ENCODE assay signal across 1 cellular context in the genomic region with DNA sequence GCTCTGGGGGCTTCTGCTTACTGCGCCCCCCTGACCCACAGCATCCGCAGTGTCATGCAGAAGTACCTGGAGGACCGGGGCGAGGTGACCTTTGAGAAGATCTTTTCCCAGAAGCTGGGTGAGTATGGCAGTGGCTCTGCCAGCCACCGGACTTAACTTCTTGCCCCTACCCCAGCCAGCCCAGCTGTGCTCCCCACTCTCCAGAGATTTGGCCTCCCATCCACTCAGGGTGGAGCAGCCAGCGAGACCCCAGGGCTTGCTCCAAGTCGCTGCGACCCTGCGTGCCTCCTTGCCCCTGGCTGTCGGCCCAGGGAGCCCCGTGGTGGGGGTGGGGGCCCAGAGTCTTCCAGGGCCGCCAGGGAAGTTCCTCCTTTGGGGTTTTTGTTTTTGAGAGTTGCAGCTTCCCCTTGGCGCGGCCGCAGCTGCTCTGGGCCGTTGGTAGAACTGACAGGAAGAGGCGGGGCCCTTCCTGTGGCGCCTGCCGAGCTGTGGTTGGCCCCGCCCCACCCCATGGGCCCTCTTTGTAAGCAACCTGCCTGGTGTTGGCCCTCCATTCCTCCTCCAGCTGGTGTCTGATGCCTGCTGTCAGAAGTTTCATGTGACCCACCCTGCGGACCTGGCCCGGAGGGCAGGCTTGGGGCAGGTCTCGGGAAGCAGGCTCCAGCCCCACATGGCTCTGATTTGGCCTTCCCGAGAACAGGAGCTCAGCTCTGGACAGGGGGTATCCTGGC.
A peak's percentile ranks its signal among the peaks of the same experiment; 100 is the strongest.
TF ChIP-seq lines count a peak whose summit lies in the region.

No MANE protein-coding gene starts in this region.

TF ChIP-seq in K562, 482 proteins besides CTCF, POLR2A, EP300 and RAD21 (continued from another document and continues in another):
- TF ChIP-seq ZNF639 (CRISPR knock-in tag; conservative IDR thresholded peaks at IDR 0.05 in 1 of 2, IDR thresholded peaks at IDR 0.05 in 1 of 2) (peak in 1 of 2 experiments; percentile 91; a peak in 2 of 4 replicates), ATF7 (IDR thresholded peaks at IDR 0.05) (peak; percentile 72), NUFIP1 (IDR thresholded peaks at IDR 0.05; ENCODE audit: partially characterized antibody) (no peak), SIRT6 (IDR thresholded peaks at IDR 0.05; ENCODE audit: low read depth, low read length) (no peak), GTF2E2 (tag; IDR thresholded peaks at IDR 0.05) (no peak), FOXP4 (CRISPR knock-in tag; IDR thresholded peaks at IDR 0.05; ENCODE audit: borderline replicate concordance) (no peak), HDAC8 (tag; IDR thresholded peaks at IDR 0.05) (peak; percentile 78), ZNF717 (CRISPR knock-in tag; IDR thresholded peaks at IDR 0.05) (peak; percentile 84; the same call in 1 of the 2 replicates), ZFX (CRISPR knock-in tag; IDR thresholded peaks at IDR 0.05) (peak; percentile 72), ZNF699 (CRISPR knock-in tag; IDR thresholded peaks at IDR 0.05; ENCODE audit: insufficient replicate concordance) (no peak), ZNF766 (CRISPR knock-in tag; conservative IDR thresholded peaks at IDR 0.05) (peak; percentile 93; the same call in 1 of the 2 replicates), ZNF644 (tag; IDR thresholded peaks at IDR 0.05; ENCODE audit: low read depth) (peak; percentile 85; the same call in 1 of the 2 replicates), ZNF41 (CRISPR knock-in tag; conservative IDR thresholded peaks at IDR 0.05) (peak; percentile 45; the same call in 1 of the 2 replicates), ZNF311 (CRISPR knock-in tag; IDR thresholded peaks at IDR 0.05) (peak; percentile 92), STAT6 (CRISPR knock-in tag; IDR thresholded peaks at IDR 0.05) (no peak), FOXP1 (CRISPR knock-in tag; IDR thresholded peaks at IDR 0.05) (peak; percentile 79; the same call in 1 of the 2 replicates), BCLAF1 (IDR thresholded peaks at IDR 0.05; ENCODE audit: borderline replicate concordance in 1 of 2, control insufficient read depth in 1 of 2, low read depth in 2 of 2, low read length in 1 of 2) (no peak), TAF7 (tag; IDR thresholded peaks at IDR 0.05) (peak; percentile 49; the same call in 1 of the 2 replicates), RB1 (IDR thresholded peaks at IDR 0.05; ENCODE audit: low read depth) (peak; percentile 48; the same call in 1 of the 2 replicates), DNMT1 (IDR thresholded peaks at IDR 0.05) (no peak), SMAD3 (CRISPR knock-in tag; conservative IDR thresholded peaks at IDR 0.05) (no peak), MAX (CRISPR knock-in tag; IDR thresholded peaks at IDR 0.05) (peak; percentile 68; the same call in 1 of the 2 replicates), E2F3 (CRISPR knock-in tag; IDR thresholded peaks at IDR 0.05) (peak; percentile 50; the same call in 1 of the 2 replicates), NCOA1 (IDR thresholded peaks at IDR 0.05; ENCODE audit: low read depth) (peak; percentile 30; the same call in 1 of the 2 replicates), BRCA1 (IDR thresholded peaks at IDR 0.05) (no peak), BRCA1 (CRISPR knock-in tag; IDR thresholded peaks at IDR 0.05) (no peak), MCM2 (IDR thresholded peaks at IDR 0.05; ENCODE audit: low read depth) (no peak), MTA3 (IDR thresholded peaks at IDR 0.05; ENCODE audit: borderline replicate concordance) (0 out of 2 replicates have a peak, but pooled peaks have one; percentile 28), HCFC1 (IDR thresholded peaks at IDR 0.05; ENCODE audit: low read depth, low read length) (no peak)
- TF ChIP-seq, protein P1, sequence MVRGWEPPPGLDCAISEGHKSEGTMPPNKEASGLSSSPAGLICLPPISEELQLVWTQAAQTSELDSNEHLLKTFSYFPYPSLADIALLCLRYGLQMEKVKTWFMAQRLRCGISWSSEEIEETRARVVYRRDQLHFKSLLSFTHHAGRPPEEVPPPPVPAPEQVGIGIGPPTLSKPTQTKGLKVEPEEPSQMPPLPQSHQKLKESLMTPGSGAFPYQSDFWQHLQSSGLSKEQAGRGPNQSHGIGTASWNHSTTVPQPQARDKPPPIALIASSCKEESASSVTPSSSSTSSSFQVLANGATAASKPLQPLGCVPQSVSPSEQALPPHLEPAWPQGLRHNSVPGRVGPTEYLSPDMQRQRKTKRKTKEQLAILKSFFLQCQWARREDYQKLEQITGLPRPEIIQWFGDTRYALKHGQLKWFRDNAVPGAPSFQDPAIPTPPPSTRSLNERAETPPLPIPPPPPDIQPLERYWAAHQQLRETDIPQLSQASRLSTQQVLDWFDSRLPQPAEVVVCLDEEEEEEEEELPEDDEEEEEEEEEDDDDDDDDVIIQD (CRISPR knock-in tag; IDR thresholded peaks at IDR 0.05) = peak; percentile 78; the same call in 1 of the 2 replicates
- TF ChIP-seq, protein P2, sequence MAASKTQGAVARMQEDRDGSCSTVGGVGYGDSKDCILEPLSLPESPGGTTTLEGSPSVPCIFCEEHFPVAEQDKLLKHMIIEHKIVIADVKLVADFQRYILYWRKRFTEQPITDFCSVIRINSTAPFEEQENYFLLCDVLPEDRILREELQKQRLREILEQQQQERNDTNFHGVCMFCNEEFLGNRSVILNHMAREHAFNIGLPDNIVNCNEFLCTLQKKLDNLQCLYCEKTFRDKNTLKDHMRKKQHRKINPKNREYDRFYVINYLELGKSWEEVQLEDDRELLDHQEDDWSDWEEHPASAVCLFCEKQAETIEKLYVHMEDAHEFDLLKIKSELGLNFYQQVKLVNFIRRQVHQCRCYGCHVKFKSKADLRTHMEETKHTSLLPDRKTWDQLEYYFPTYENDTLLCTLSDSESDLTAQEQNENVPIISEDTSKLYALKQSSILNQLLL (CRISPR knock-in tag; IDR thresholded peaks at IDR 0.05; ENCODE audit: borderline replicate concordance) = no peak
- TF ChIP-seq, protein P3, sequence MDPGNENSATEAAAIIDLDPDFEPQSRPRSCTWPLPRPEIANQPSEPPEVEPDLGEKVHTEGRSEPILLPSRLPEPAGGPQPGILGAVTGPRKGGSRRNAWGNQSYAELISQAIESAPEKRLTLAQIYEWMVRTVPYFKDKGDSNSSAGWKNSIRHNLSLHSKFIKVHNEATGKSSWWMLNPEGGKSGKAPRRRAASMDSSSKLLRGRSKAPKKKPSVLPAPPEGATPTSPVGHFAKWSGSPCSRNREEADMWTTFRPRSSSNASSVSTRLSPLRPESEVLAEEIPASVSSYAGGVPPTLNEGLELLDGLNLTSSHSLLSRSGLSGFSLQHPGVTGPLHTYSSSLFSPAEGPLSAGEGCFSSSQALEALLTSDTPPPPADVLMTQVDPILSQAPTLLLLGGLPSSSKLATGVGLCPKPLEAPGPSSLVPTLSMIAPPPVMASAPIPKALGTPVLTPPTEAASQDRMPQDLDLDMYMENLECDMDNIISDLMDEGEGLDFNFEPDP (CRISPR knock-in tag; IDR thresholded peaks at IDR 0.05) = peak; percentile 46; the same call in 1 of the 2 replicates
- TF ChIP-seq, protein P4, sequence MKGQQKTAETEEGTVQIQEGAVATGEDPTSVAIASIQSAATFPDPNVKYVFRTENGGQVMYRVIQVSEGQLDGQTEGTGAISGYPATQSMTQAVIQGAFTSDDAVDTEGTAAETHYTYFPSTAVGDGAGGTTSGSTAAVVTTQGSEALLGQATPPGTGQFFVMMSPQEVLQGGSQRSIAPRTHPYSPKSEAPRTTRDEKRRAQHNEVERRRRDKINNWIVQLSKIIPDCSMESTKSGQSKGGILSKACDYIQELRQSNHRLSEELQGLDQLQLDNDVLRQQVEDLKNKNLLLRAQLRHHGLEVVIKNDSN (CRISPR knock-in tag; IDR thresholded peaks at IDR 0.05) = 0 out of 2 replicates have a peak, but pooled peaks have one; percentile 37
- TF ChIP-seq, protein P5, sequence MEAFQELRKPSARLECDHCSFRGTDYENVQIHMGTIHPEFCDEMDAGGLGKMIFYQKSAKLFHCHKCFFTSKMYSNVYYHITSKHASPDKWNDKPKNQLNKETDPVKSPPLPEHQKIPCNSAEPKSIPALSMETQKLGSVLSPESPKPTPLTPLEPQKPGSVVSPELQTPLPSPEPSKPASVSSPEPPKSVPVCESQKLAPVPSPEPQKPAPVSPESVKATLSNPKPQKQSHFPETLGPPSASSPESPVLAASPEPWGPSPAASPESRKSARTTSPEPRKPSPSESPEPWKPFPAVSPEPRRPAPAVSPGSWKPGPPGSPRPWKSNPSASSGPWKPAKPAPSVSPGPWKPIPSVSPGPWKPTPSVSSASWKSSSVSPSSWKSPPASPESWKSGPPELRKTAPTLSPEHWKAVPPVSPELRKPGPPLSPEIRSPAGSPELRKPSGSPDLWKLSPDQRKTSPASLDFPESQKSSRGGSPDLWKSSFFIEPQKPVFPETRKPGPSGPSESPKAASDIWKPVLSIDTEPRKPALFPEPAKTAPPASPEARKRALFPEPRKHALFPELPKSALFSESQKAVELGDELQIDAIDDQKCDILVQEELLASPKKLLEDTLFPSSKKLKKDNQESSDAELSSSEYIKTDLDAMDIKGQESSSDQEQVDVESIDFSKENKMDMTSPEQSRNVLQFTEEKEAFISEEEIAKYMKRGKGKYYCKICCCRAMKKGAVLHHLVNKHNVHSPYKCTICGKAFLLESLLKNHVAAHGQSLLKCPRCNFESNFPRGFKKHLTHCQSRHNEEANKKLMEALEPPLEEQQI (IDR thresholded peaks at IDR 0.05) = no peak
